In the genomic region with DNA sequence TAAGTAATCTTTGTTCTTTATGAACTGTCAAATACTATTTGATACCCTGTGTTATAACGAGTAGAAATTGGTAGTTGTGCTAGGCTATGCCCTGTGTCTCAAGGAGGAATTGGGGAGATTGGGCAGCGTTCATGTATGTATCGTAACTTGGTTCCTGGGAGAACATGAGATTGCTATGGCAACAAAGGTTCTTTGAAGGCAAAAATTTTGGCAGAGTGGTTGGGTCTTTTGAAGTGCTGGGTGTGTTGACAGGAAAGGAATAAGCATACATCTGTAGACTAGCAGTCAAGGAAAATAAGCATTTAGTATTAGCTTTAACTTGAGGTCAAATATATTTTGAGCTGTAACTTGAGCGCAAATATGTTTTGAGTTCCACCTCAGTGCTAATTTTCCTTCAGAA, we compare ENCODE assay signal across 1 cellular context.
TF ChIP-seq lines count a peak whose summit lies in the region.

No MANE protein-coding gene starts in this region.

TF ChIP-seq in K562, 482 proteins besides CTCF, POLR2A, EP300 and RAD21:
- TF ChIP-seq RFX1 (IDR thresholded peaks at IDR 0.05): peak; percentile 65
- no peak for TF ChIP-seq NELFE (IDR thresholded peaks at IDR 0.05; ENCODE audit: insufficient read depth, insufficient read length)
